18 cellular contexts compared by ENCODE assay signal in the genomic region with DNA sequence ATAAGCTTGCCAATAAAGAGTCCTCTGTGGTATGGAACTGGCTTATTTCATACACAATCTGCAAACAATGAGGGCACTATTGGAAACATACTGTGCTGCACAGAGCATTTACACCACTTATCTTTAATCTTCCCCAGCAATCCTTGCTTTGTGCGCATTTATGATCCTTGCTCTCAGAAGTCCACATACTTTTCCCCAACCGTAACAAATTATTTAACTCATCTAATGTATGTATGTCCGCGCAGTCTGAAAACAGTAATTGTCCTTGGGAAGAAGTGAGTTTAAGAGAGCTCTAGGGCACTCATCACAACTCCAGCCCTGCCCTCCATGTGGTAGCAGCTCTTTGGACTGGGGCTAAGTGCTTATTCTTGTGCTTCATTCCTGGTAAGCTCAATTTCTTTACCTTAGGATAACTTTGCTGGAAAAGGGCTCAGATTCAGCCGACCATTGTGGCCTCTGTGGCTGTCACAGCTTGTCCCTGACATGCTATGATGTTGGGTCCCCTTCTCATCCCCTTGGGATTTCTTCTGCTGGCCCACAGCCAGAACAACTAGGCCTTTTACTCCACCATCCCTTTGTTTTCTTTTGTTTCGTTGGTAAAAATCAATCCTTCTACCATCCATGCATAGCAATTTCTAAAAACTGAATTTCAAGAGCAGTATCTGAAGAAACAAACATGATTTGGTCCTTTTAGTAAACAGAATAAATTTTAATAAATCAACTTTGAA.
DNase-seq lines count a peak whose midpoint lies in the region; ATAC-seq and TF ChIP-seq lines count a peak whose summit lies in the region.
"Had no signal": no experiment of that assay in that cellular context is flagged by ENCODE, and none has a peak within 500 bp of the region (broad histone marks: within the 10 kb centered on the region; RNA-seq: fewer than 3 reads in every experiment).

No MANE protein-coding gene starts in this region.

- ATAC-seq in GM18519 (IDR thresholded peaks at IDR 0.05; ENCODE audit: low FRiP score, unreplicated experiment) (no peak), left lobe of liver (no peak), HG03520 (IDR thresholded peaks at IDR 0.05; ENCODE audit: unreplicated experiment) (no peak)
- ATAC-seq: stimulated activated naive CD8-positive, alpha-beta T cell treated with anti-CD3 and anti-CD28 coated beads, Interleukin-15, amount 100 ng/mL, for 72 hours had no signal

- TF ChIP-seq CTCF in AG04450 (IDR thresholded peaks at IDR 0.05; ENCODE audit: low read depth, low read length) (no peak), coronary artery (IDR thresholded peaks at IDR 0.05) (no peak), osteoblast (IDR thresholded peaks at IDR 0.05; ENCODE audit: extremely low read depth, low read depth, low read length) (no peak)

- H4K20me1 ChIP-seq in osteoblast (ENCODE audit: insufficient read depth, low read length) = no peaks in the 10 kb centered on the region

- peaks cover 36% of the 10 kb centered on the region for H3K4me1 ChIP-seq in osteoblast (ENCODE audit: insufficient read depth, low read length)

- no peaks in the 10 kb centered on the region for H3K27me3 ChIP-seq in AG04450 (ENCODE audit: control insufficient read depth, insufficient read depth, low read length)
- H3K27me3 ChIP-seq in osteoblast (ENCODE audit: insufficient read depth, low read length) = no peaks in the 10 kb centered on the region

- peak overlapping the region; percentile 21 for H3K4me2 ChIP-seq in osteoblast (ENCODE audit: insufficient read depth, low read length)

- no peaks in the 10 kb centered on the region for H3K9me3 ChIP-seq in AG04450 (ENCODE audit: control insufficient read depth, insufficient read depth, low read length)
- no peaks in the 10 kb centered on the region for H3K9me3 ChIP-seq in osteoblast (ENCODE audit: low read depth, low read length)
- H3K9me3 ChIP-seq: HAP-1 had no signal

- no peaks in the 10 kb centered on the region for H3K36me3 ChIP-seq in osteoblast (ENCODE audit: insufficient read depth, low read length)
- H3K36me3 ChIP-seq: HAP-1 had no signal

- H2AFZ ChIP-seq in osteoblast (ENCODE audit: low read length) = peak overlapping the region; percentile 7

- H3K27ac ChIP-seq in AG04450 (ENCODE audit: low read depth, low read length) = peak overlapping the region; percentile 71
- peak overlapping the region; percentile 37 to 84 for H3K27ac ChIP-seq in coronary artery
- H3K27ac ChIP-seq in osteoblast (ENCODE audit: low read depth, low read length) = peak overlapping the region; percentile 88

- CTCF ChIA-PET in AG04450 (lab: Charles Lee) = interaction anchor here (1.1 kb wide), 1 partner anchor 15 kb away, joined by 3 read pairs; no protein-coding TSS in a partner anchor

- no peak overlapping the region for H3K4me3 ChIP-seq in AG04450 (ENCODE audit: low read depth, low read length)
- no peak overlapping the region for H3K4me3 ChIP-seq in coronary artery
- no peak overlapping the region for H3K4me3 ChIP-seq in osteoblast (ENCODE audit: insufficient read depth, low read length)
- H3K4me3 ChIP-seq: HAP-1 had no signal

- no peaks in the 10 kb centered on the region for H3K79me2 ChIP-seq in osteoblast (ENCODE audit: insufficient read depth, low read length)

- POLR2A ChIA-PET in AG04450 (lab: Yijun Ruan, JAX) = interaction anchor here (0.7 kb wide), 1 partner anchor 39 kb away, joined by 5 read pairs; no protein-coding TSS in a partner anchor

- no peak for DNase-seq in AG04450 (ENCODE audit: low read depth, low spot score)
- peak; percentile 53 to 67 for DNase-seq in NCI-H187 (lab: John Stamatoyannopoulos, UW)
- DNase-seq in coronary artery (ENCODE audit: low spot score) = no peak
- peak; percentile 62 for DNase-seq in osteoblast (ENCODE audit: insufficient read length, low spot score, missing footprints)
- no peak for DNase-seq in left lobe of liver (ENCODE audit: low spot score)
- no peak for DNase-seq in OCI-M1 (lab: John Stamatoyannopoulos, UW)
- DNase-seq: activated CD8-positive, alpha-beta memory T cell treated with anti-CD3 and anti-CD28 coated beads, Interleukin-2, amount 50 U/mL, for 48 hours; activated gamma-delta T cell; amniotic stem cell; left cardiac atrium; NCI-H1694 treated with DMSO at 0.1 percent for 48 hours; NCI-H510A treated with DMSO at 0.1 percent for 48 hours; Right ventricle myocardium superior; stimulated activated CD4-positive, alpha-beta T cell treated with anti-CD3 and anti-CD28 coated beads, Interleukin-2, amount 100 ng/mL, for 24 hours; stimulated activated naive CD8-positive, alpha-beta T cell treated with anti-CD3 and anti-CD28 coated beads, Interleukin-15, amount 100 ng/mL, for 72 hours had no signal

Comparison
In these comparisons a context has a peak if more than half of its experiments do, and no peak if none do; other contexts are left out.
1. DNase-seq: peak in NCI-H187 (2 of 2) and osteoblast (single experiment); none in AG04450 (single experiment), coronary artery (single experiment), left lobe of liver (single experiment) and OCI-M1 (single experiment).
2. Peak in every context shown above with its lines, with median percentiles within 50 percentile points of each other: H3K27ac ChIP-seq.